In the genomic region with DNA sequence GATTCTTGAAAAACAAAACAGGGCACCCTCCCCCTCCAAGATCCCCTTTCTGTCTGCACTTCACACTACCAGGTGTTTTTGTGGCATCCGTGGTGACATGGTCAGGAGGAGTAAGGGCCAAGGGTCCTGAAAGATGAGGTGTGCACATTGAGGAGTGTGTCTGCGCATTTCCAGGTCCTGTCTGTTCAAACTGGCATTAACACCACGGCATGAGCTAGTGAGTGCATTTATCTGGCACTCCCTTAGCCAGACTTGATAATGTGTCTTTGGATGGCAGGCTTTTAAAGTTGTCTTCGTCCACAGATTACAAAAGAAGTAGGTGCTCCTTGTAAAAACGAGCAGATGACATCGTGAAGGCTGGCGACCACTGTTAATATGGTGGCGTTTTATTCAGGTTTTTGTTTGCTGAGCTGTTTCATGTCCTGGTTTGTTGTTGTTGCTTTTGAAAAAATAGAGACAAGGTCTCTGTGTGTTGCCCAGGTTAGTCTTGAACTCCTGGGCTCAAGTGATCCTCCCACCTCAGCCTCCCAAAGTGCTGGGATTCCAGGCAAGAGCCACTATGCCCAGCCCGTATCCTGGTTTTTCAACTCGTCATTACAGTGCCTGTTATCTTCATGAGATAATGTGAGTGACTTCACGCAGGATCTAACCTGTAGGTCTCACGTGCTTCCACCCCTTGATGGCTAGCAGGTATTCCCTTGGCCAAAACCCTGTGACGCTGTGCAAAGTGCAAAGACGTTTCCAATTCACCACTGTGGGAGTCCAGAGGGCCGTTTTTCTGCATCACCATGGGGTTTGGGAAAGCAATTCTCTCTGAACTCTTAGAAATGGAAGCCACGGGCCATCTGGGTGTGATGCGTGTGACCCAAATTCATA, we compare ENCODE assay signal across 19 cellular contexts. TPM values are rescaled to one million over a fixed set of nuclear protein-coding genes. Genes with fewer than 3 reads are reported as not detected.
A peak's percentile ranks its signal among the peaks of the same experiment; 100 is the strongest.
DNase-seq lines count a peak whose midpoint lies in the region; ATAC-seq and TF ChIP-seq lines count a peak whose summit lies in the region.
"Had no signal": no experiment of that assay in that cellular context is flagged by ENCODE, and none has a peak within 500 bp of the region (broad histone marks: within the 10 kb centered on the region; RNA-seq: fewer than 3 reads in every experiment).

No MANE protein-coding gene starts in this region.

- peak overlapping the region; percentile 93 for H2AK5ac ChIP-seq in IMR-90 (ENCODE audit: low read depth, low read length)

- peak overlapping the region; percentile 96 for H2BK5ac ChIP-seq in IMR-90 (ENCODE audit: low read depth, low read length, poor library complexity, severe bottlenecking)

- dilution Hi-C loops in IMR-90 (cut with HindIII; ENCODE audit: low sequenced_read_pairs, unreplicated experiment): no loop called here

- peak overlapping the region; percentile 81 for H3K14ac ChIP-seq in IMR-90 (replicated peaks; ENCODE audit: low read depth, low read length)

- DNase-seq in IMR-90: no peak
- no peak for DNase-seq in body of pancreas
- no peak for DNase-seq in stomach
- DNase-seq in UCSD-AML1 (lab: John Stamatoyannopoulos, UW; ENCODE audit: unreplicated experiment): no peak
- DNase-seq in DMS79 (lab: John Stamatoyannopoulos, UW): no peak
- DNase-seq: activated CD4-positive, alpha-beta T cell treated with anti-CD3 and anti-CD28 coated beads for 4 hours; activated T-cell treated with anti-CD3 and anti-CD28 coated beads for 4 hours; BE2C; effector memory CD8-positive, alpha-beta T cell; midbrain; NCI-H1105 treated with DMSO at 0.1 percent for 48 hours; NK-92 treated with Interleukin-12 subunit alpha and Interleukin-12 subunit beta, amount 100 ng/mL, for 24 hours; stimulated activated CD4-positive, alpha-beta T cell treated with anti-CD3 and anti-CD28 coated beads, Interleukin-12 subunit alpha, Interleukin-12 subunit beta, amount 100 ng/mL, for 4 hours; stimulated activated naive CD4-positive, alpha-beta T cell treated with Interleukin-2 at 50 U/mL for 16 hours had no signal

- H3K9ac ChIP-seq in IMR-90 (ENCODE audit: low read depth, low read length) (peak overlapping the region; percentile 24; the same call in 1 of the 2 replicates), liver (ENCODE audit: low read depth in 1 of 2, low read length in 2 of 2) (no peak overlapping the region)
- H3K9ac ChIP-seq: parathyroid adenoma had no signal

- TF ChIP-seq RAD21 in IMR-90 (IDR thresholded peaks at IDR 0.05; ENCODE audit: low read length) (no peak), liver (IDR thresholded peaks at IDR 0.05) (no peak)

- H3K18ac ChIP-seq in IMR-90 (ENCODE audit: low read depth, low read length): peak overlapping the region; percentile 92

- ATAC-seq in IMR-90 (ENCODE audit: low read depth): no peak
- no peak for ATAC-seq in body of pancreas
- no peak for ATAC-seq in GM21717 (IDR thresholded peaks at IDR 0.05; ENCODE audit: unreplicated experiment)
- ATAC-seq: effector memory CD8-positive, alpha-beta T cell; Right ventricle myocardium inferior had no signal

- H4K5ac ChIP-seq in IMR-90 (ENCODE audit: low read depth, low read length): peak overlapping the region; percentile 67

- intact Hi-C loops in IMR-90 (cut with micrococcal nuclease) (no loop called here), body of pancreas (cut with DNase I) (no loop called here), stomach (cut with DNase I; ENCODE audit: low total_unique reads) (loop anchor here (5.0 kb wide), 1 partner anchor 40 kb away; no protein-coding TSS in a partner anchor)

- peaks cover 6% of the 10 kb centered on the region for H4K20me1 ChIP-seq in IMR-90 (ENCODE audit: insufficient read depth, low read length)

- in situ Hi-C loops in IMR-90 (cut with MboI; ENCODE audit: low sequenced_read_pairs): loop anchor here (10.0 kb wide), 1 partner anchor 267 kb away; no protein-coding TSS in a partner anchor

- H2AFZ ChIP-seq in IMR-90 (replicated peaks; ENCODE audit: low read length, poor library complexity): peak overlapping the region; percentile 9
- H2AFZ ChIP-seq: parathyroid adenoma had no signal

- 82% methylated on average over 8 of the region's 17 CpGs; no CpG with 5 or more reads in 1 of the 2 experiments for WGBS in IMR-90 (ENCODE audit: extremely low coverage in 2 of 2, insufficient read length in 1 of 2), 2 experiments
- WGBS in body of pancreas, 2 donors: 39 to 43% methylated on average over 16 to 17 of the region's 17 CpGs
- 81% methylated on average over 17 of the region's 17 CpGs for WGBS in liver
- 53 to 66% (median 58%) methylated on average over 17 of the region's 17 CpGs for WGBS in stomach, 5 donors

- peak overlapping the region; percentile 95 for H3K56ac ChIP-seq in IMR-90 (ENCODE audit: extremely low read depth, insufficient read depth, low read length)

- TF ChIP-seq POLR2A in IMR-90 (IDR thresholded peaks at IDR 0.05; ENCODE audit: low read depth, low read length): no peak
- TF ChIP-seq POLR2A in body of pancreas (IDR thresholded peaks at IDR 0.05): no peak
- TF ChIP-seq POLR2A in stomach (IDR thresholded peaks at IDR 0.05): no peak

- H3K4me3 ChIP-seq in IMR-90 (ENCODE audit: insufficient read depth, low read depth, low read length) (no peak overlapping the region), body of pancreas (no peak overlapping the region), liver (ENCODE audit: low read depth in 1 of 3, low read length in 3 of 3) (no peak overlapping the region), stomach (peak overlapping the region in 1 of 4 donors; percentile 75)
- H3K4me3 ChIP-seq: cardiac muscle cell had no signal

- peak overlapping the region; percentile 86 for H2AK9ac ChIP-seq in IMR-90 (replicated peaks; ENCODE audit: low read depth, low read length, poor library complexity)

- H3K4ac ChIP-seq in IMR-90 (ENCODE audit: low read depth, low read length): peak overlapping the region; percentile 95

- peak overlapping the region; percentile 68 to 85 for H4K8ac ChIP-seq in IMR-90 (ENCODE audit: low read depth in 2 of 2, low read length in 2 of 2)

- no peaks in the 10 kb centered on the region for H3K9me3 ChIP-seq in IMR-90 (ENCODE audit: control insufficient read depth, insufficient read depth, low read length)
- no peaks in the 10 kb centered on the region for H3K9me3 ChIP-seq in body of pancreas
- no peaks in the 10 kb centered on the region for H3K9me3 ChIP-seq in liver (ENCODE audit: control insufficient read depth in 4 of 4, low read length in 3 of 4)
- H3K9me3 ChIP-seq in stomach: no peaks in the 10 kb centered on the region
- H3K9me3 ChIP-seq: BE2C had no signal

- H3K36me3 ChIP-seq in IMR-90 (ENCODE audit: control insufficient read depth, insufficient read depth, low read length) (peaks cover 3% of the 10 kb centered on the region), body of pancreas (replicated peaks in 1 of 2; ENCODE audit: insufficient read depth in 1 of 2, low read depth in 2 of 2) (no peaks in the 10 kb centered on the region), liver (ENCODE audit: control insufficient read depth in 4 of 4, insufficient read depth in 3 of 4, low read depth in 1 of 4, low read length in 3 of 4) (no peaks in the 10 kb centered on the region), stomach (no peaks in the 10 kb centered on the region)
- H3K36me3 ChIP-seq: cardiac muscle cell had no signal

- peak overlapping the region; percentile 90 for H3K23ac ChIP-seq in IMR-90 (ENCODE audit: low read depth, low read length)

- peak overlapping the region; percentile 83; the same call in 2 of the 3 replicates for H2BK15ac ChIP-seq in IMR-90 (ENCODE audit: low read depth, low read length)

- peak overlapping the region; percentile 90 for H2BK120ac ChIP-seq in IMR-90 (ENCODE audit: low read depth, low read length)

- H3K79me1 ChIP-seq in IMR-90 (ENCODE audit: low read depth in 1 of 2, low read length in 2 of 2): peaks cover 50 to 80% of the 10 kb centered on the region in 2 experiments

- H3K9me1 ChIP-seq in IMR-90 (ENCODE audit: insufficient read depth, low read length): peaks cover 35% of the 10 kb centered on the region

- H3K4me1 ChIP-seq in IMR-90 (ENCODE audit: control insufficient read depth, insufficient read depth, low read length) (peaks cover 42% of the 10 kb centered on the region), body of pancreas (peaks cover 75% of the 10 kb centered on the region), liver (ENCODE audit: control insufficient read depth in 4 of 4, insufficient read depth in 4 of 4, low read length in 3 of 4) (peaks cover 6 to 26% (median 15%) of the 10 kb centered on the region in 4 donors), stomach (peaks cover 61 to 94% (median 73%) of the 10 kb centered on the region in 4 donors)
- H3K4me1 ChIP-seq: parathyroid adenoma had no signal

- peak overlapping the region; percentile 83 for H2BK20ac ChIP-seq in IMR-90 (ENCODE audit: low read depth, low read length)

- H3K4me2 ChIP-seq in IMR-90 (ENCODE audit: low read depth, low read length): peak overlapping the region; percentile 86; the same call in 1 of the 2 replicates

- H3K27me3 ChIP-seq in IMR-90 (ENCODE audit: control insufficient read depth, insufficient read depth, low read length) (no peaks in the 10 kb centered on the region), body of pancreas (no peaks in the 10 kb centered on the region), liver (ENCODE audit: control insufficient read depth in 4 of 4, insufficient read depth in 4 of 4, low read length in 3 of 4) (no peaks in the 10 kb centered on the region), stomach (peaks cover 0 to 22% (median 8%) of the 10 kb centered on the region in 3 donors)
- H3K27me3 ChIP-seq: BE2C, cardiac muscle cell had no signal

- POLR2A ChIA-PET in IMR-90 (lab: Charles Lee; ENCODE audit: unreplicated experiment): interaction anchor here (1.0 kb wide), 1 partner anchor 21 kb away, joined by 3 read pairs; no protein-coding TSS in a partner anchor

- peak overlapping the region; percentile 86 for H4K91ac ChIP-seq in IMR-90 (ENCODE audit: insufficient read depth, low read depth, low read length)

- peak overlapping the region; percentile 93 for H3K27ac ChIP-seq in IMR-90 (ENCODE audit: insufficient read depth, low read length)
- peak overlapping the region; percentile 97 to 99 (median 99) for H3K27ac ChIP-seq in body of pancreas
- H3K27ac ChIP-seq in liver (ENCODE audit: low read depth in 1 of 2, low read length in 2 of 2): peak overlapping the region; percentile 4 to 60
- H3K27ac ChIP-seq in stomach: peak overlapping the region in 4 of 5 donors; percentile 94 to 99 (median 98)
- H3K27ac ChIP-seq: parathyroid adenoma had no signal

- CTCF ChIA-PET in IMR-90 (lab: Yijun Ruan, JAX): interaction anchor here (0.9 to 1.1 kb wide), 3 partner anchors 12 to 114 kb away, joined by 3 to 4 read pairs (median 4); no protein-coding TSS in a partner anchor

- BruUV-seq in IMR-90 (replicated peaks; lab: Mats Ljungman, UMichigan): no TSS peak

- no peak for TF ChIP-seq CTCF in IMR-90 (conservative IDR thresholded peaks at IDR 0.05; ENCODE audit: low read depth, low read length)
- no peak for TF ChIP-seq CTCF in body of pancreas (IDR thresholded peaks at IDR 0.05)
- no peak for TF ChIP-seq CTCF in liver (IDR thresholded peaks at IDR 0.05; ENCODE audit: low read depth, low read length, missing input control)
- no peak for TF ChIP-seq CTCF in stomach (IDR thresholded peaks at IDR 0.05)

- no peak for TF ChIP-seq EP300 in stomach (IDR thresholded peaks at IDR 0.05)

RNA-seq across cellular contexts. Expression of a gene that starts 4.2 kb away (rescaled TPM):
- 2.7 and 3.6 TPM in 2 replicates for total RNA-seq in IMR-90 (2012; rRNA removed)
- polyA plus RNA-seq in IMR-90 (2012; rRNA removed): 10.2 and 11.6 TPM in 2 replicates
- 12.3 and 20.7 TPM in 2 replicates for polyA plus RNA-seq in IMR-90 (2012; cell fraction: cytosol; rRNA removed)
- polyA plus RNA-seq in IMR-90 (2012; cell fraction: nucleus; rRNA removed; ENCODE audit: low replicate concordance): 8.6 and 13.7 TPM in 2 replicates
- 10 to 100 TPM; 26.5 to 36.9 TPM for total RNA-seq in body of pancreas
- total RNA-seq in liver: 1 to 10 TPM; 1.4 to 2.7 TPM
- polyA plus RNA-seq in liver: 1 to 10 TPM; 1.3 to 2.3 TPM
- 10 to 100 TPM in 4 of 5 donors, 1 to 10 TPM in 1; 1.2 to 32.2 (median 13.8) TPM for total RNA-seq in stomach
- polyA plus RNA-seq in stomach: 10 to 100 TPM; 13.6 to 18.2 (median 17.2) TPM

Comparison
In these comparisons a context has a peak if more than half of its experiments do, and no peak if none do; other contexts are left out.
1. H3K27ac ChIP-seq: peak in every context shown above with its lines; median percentile 99 in body of pancreas; 98 in stomach; 93 in IMR-90; 32 in liver.